Comparison of ENCODE assay signal across 1 cellular context in the genomic region with DNA sequence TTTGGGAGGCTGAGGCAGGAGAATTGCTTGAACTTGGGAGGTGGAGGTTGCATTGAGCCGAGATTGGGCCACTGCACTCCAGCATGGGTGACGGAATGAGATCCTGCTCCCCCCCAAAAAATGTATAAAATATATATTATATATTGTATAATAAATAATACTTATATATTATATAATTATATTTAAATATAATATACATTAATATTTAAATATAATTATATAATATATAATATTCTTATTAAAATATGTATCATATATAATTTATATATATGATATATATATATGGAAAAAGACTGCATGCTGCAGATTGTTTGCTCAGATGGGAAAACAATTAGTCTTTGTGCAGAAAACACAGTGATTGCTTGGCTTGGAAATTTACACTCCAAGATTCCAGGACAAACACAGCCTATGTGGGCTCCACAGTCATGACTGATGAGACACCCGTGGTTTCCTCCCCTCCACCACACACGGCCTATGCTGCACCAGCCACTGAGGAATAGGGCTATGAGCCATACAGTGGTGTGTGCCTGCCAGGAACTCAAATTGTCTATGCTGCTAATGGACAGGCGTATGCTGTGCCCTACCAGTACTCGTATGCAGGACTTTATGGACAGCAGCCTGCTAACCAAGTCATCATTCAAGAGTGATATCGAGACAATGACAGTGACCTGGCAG.
TF ChIP-seq lines count a peak whose summit lies in the region.

No MANE protein-coding gene starts in this region.

TF ChIP-seq in SK-N-SH treated with all-trans-retinoic acid at 6 μM for 48 hours, 23 proteins besides CTCF, POLR2A, EP300 and RAD21 (continued from another document):
- TF ChIP-seq, protein P1, sequence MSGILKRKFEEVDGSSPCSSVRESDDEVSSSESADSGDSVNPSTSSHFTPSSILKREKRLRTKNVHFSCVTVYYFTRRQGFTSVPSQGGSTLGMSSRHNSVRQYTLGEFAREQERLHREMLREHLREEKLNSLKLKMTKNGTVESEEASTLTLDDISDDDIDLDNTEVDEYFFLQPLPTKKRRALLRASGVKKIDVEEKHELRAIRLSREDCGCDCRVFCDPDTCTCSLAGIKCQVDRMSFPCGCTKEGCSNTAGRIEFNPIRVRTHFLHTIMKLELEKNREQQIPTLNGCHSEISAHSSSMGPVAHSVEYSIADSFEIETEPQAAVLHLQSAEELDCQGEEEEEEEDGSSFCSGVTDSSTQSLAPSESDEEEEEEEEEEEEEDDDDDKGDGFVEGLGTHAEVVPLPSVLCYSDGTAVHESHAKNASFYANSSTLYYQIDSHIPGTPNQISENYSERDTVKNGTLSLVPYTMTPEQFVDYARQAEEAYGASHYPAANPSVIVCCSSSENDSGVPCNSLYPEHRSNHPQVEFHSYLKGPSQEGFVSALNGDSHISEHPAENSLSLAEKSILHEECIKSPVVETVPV (CRISPR knock-in tag; IDR thresholded peaks at IDR 0.05) = no peak
- TF ChIP-seq TCF4 (CRISPR knock-in tag; IDR thresholded peaks at IDR 0.05; ENCODE audit: borderline replicate concordance) = no peak
- no peak for TF ChIP-seq ZFP3 (CRISPR knock-in tag; IDR thresholded peaks at IDR 0.05)
- TF ChIP-seq ZC3H10 (CRISPR knock-in tag; IDR thresholded peaks at IDR 0.05) = no peak
- TF ChIP-seq ZFP30 (CRISPR knock-in tag; IDR thresholded peaks at IDR 0.05) = no peak
- no peak for TF ChIP-seq ZNF565 (CRISPR knock-in tag; conservative IDR thresholded peaks at IDR 0.05; ENCODE audit: low read depth)
- TF ChIP-seq, protein P2, sequence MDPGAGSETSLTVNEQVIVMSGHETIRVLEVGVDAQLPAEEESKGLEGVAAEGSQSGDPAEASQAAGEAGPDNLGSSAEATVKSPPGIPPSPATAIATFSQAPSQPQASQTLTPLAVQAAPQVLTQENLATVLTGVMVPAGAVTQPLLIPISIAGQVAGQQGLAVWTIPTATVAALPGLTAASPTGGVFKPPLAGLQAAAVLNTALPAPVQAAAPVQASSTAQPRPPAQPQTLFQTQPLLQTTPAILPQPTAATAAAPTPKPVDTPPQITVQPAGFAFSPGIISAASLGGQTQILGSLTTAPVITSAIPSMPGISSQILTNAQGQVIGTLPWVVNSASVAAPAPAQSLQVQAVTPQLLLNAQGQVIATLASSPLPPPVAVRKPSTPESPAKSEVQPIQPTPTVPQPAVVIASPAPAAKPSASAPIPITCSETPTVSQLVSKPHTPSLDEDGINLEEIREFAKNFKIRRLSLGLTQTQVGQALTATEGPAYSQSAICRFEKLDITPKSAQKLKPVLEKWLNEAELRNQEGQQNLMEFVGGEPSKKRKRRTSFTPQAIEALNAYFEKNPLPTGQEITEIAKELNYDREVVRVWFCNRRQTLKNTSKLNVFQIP (CRISPR knock-in tag; IDR thresholded peaks at IDR 0.05; ENCODE audit: borderline replicate concordance, low read depth) = no peak
- TF ChIP-seq BACH2 (CRISPR knock-in tag; IDR thresholded peaks at IDR 0.05; ENCODE audit: borderline replicate concordance) = no peak
- no peak for TF ChIP-seq GLIS3 (CRISPR knock-in tag; IDR thresholded peaks at IDR 0.05)
- no peak for TF ChIP-seq TOX (CRISPR knock-in tag; IDR thresholded peaks at IDR 0.05; ENCODE audit: borderline replicate concordance)
- TF ChIP-seq, protein P3, sequence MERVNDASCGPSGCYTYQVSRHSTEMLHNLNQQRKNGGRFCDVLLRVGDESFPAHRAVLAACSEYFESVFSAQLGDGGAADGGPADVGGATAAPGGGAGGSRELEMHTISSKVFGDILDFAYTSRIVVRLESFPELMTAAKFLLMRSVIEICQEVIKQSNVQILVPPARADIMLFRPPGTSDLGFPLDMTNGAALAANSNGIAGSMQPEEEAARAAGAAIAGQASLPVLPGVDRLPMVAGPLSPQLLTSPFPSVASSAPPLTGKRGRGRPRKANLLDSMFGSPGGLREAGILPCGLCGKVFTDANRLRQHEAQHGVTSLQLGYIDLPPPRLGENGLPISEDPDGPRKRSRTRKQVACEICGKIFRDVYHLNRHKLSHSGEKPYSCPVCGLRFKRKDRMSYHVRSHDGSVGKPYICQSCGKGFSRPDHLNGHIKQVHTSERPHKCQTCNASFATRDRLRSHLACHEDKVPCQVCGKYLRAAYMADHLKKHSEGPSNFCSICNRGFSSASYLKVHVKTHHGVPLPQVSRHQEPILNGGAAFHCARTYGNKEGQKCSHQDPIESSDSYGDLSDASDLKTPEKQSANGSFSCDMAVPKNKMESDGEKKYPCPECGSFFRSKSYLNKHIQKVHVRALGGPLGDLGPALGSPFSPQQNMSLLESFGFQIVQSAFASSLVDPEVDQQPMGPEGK (CRISPR knock-in tag; IDR thresholded peaks at IDR 0.05; ENCODE audit: borderline replicate concordance) = no peak
- no peak for TF ChIP-seq ESRRG (CRISPR knock-in tag; IDR thresholded peaks at IDR 0.05)
TF ChIP-seq in SK-N-SH treated with all-trans-retinoic acid at 6 μM for 48 hours: peak in this region for 0.
